13 cellular contexts compared by ENCODE assay signal in genomic region chr14:74275265-74275841, GRCh38. TPM values are rescaled to one million over a fixed set of nuclear protein-coding genes. Genes with fewer than 3 reads are reported as not detected.
A peak's percentile ranks its signal among the peaks of the same experiment; 100 is the strongest.
DNase-seq lines count a peak whose midpoint lies in the region; ATAC-seq, FAIRE-seq and TF ChIP-seq lines count a peak whose summit lies in the region.
"Had no signal": no experiment of that assay in that cellular context is flagged by ENCODE, and none has a peak within 500 bp of the region (broad histone marks: within the 10 kb centered on the region; RNA-seq: fewer than 3 reads in every experiment).

No MANE protein-coding gene starts in this region.

- TF ChIP-seq EP300 in HepG2 (IDR thresholded peaks at IDR 0.05; ENCODE audit: low read depth in 2 of 2, low read length in 2 of 2) (no peak), HepG2 (CRISPR knock-in tag; IDR thresholded peaks at IDR 0.05; ENCODE audit: borderline replicate concordance) (no peak)

- in situ Hi-C loops in HepG2 (cut with HindIII; ENCODE audit: extremely low pct_ligation_motif_present, low pct_unique_long_range_greater_than_20kb) = no loop called here

- DNase-seq in activated naive CD8-positive, alpha-beta T cell treated with anti-CD3 and anti-CD28 coated beads, Interleukin-2, amount 50 U/mL, for 24 hours = peak; percentile 25
- no peak for DNase-seq in HepG2 (ENCODE audit: low spot score)
- no peak for DNase-seq in immature natural killer cell
- no peak for DNase-seq in cortex of kidney (lab: John Stamatoyannopoulos, UW)
- DNase-seq in CD4-positive, alpha-beta memory T cell = no peak
- DNase-seq: NCI-H2081 treated with DMSO at 0.1 percent for 48 hours had no signal

- no peaks in the 10 kb centered on the region for H3F3A ChIP-seq in Loucy (ENCODE audit: low read depth)

- H3K27me3 ChIP-seq in BLaER1 treated with 17β-estradiol and CSF1 and Interleukin-3, amounts not matched to agents 10 nM and 100 nM = no peaks in the 10 kb centered on the region
- H3K27me3 ChIP-seq in Loucy (ENCODE audit: insufficient read depth, low read length, poor library complexity, severe bottlenecking) = no peaks in the 10 kb centered on the region
- 0 out of 5 replicates have a peak, but pooled peaks cover 0 to 4% of the 10 kb centered on the region in 2 experiments for H3K27me3 ChIP-seq in HepG2 (ENCODE audit: control insufficient read depth in 1 of 2, insufficient read depth in 2 of 2, low read length in 2 of 2)
- no peaks in the 10 kb centered on the region for H3K27me3 ChIP-seq in CD4-positive, alpha-beta memory T cell (ENCODE audit: insufficient read depth, low read length)

- H3K9me2 ChIP-seq in Loucy (replicated peaks; ENCODE audit: low read depth, low read length) = no peaks in the 10 kb centered on the region

- BruUV-seq in HepG2 (replicated peaks; lab: Mats Ljungman, UMichigan) = no TSS peak

- intact Hi-C loops in HepG2 (cut with micrococcal nuclease; ENCODE audit: unreplicated experiment) = no loop called here
- intact Hi-C loops in CD4-positive, alpha-beta memory T cell (cut with micrococcal nuclease) = no loop called here

- peaks cover 12% of the 10 kb centered on the region for H3K9me3 Mint-ChIP-seq in activated naive CD8-positive, alpha-beta T cell treated with anti-CD3 and anti-CD28 coated beads, Interleukin-2, amount 50 U/mL, for 24 hours
- H3K9me3 Mint-ChIP-seq in immature natural killer cell = peaks cover 0 to 5% (median under 1%) of the 10 kb centered on the region in 6 donors
- H3K9me3 Mint-ChIP-seq in CD4-positive, alpha-beta memory T cell = peaks cover 2 to 18% (median 7%) of the 10 kb centered on the region in 8 donors

- H3K27me3 Mint-ChIP-seq in activated naive CD8-positive, alpha-beta T cell treated with anti-CD3 and anti-CD28 coated beads, Interleukin-2, amount 50 U/mL, for 24 hours = no peaks in the 10 kb centered on the region
- H3K27me3 Mint-ChIP-seq in immature natural killer cell (ENCODE audit: low read depth in 3 of 3) = peaks cover 1 to 5% (median 4%) of the 10 kb centered on the region in 3 donors
- H3K27me3 Mint-ChIP-seq in CD4-positive, alpha-beta memory T cell = peaks cover 5 to 7% of the 10 kb centered on the region in 2 donors

- no peak overlapping the region for H3K4me3 ChIP-seq in BLaER1 treated with 17β-estradiol and CSF1 and Interleukin-3, amounts not matched to agents 10 nM and 100 nM
- H3K4me3 ChIP-seq in Loucy (ENCODE audit: low read length, poor library complexity, severe bottlenecking) (no peak overlapping the region), HepG2 (replicated peaks in 1 of 3; ENCODE audit: insufficient read depth in 1 of 3, low read depth in 2 of 3, low read length in 3 of 3) (no peak overlapping the region)
- H3K4me3 ChIP-seq in CD4-positive, alpha-beta memory T cell (ENCODE audit: low read length in 2 of 2) = no peak overlapping the region

- H3K9me3 ChIP-seq in BLaER1 treated with 17β-estradiol and CSF1 and Interleukin-3, amounts not matched to agents 10 nM and 100 nM (replicated peaks in 1 of 11) = peaks cover 5 to 15% (median 10%) of the 10 kb centered on the region in 11 experiments; a peak in 16 of 22 replicates
- no peaks in the 10 kb centered on the region for H3K9me3 ChIP-seq in Loucy (ENCODE audit: insufficient read depth, low read depth, low read length)
- H3K9me3 ChIP-seq in HepG2 (ENCODE audit: low read length) = no peaks in the 10 kb centered on the region
- H3K9me3 ChIP-seq in CD4-positive, alpha-beta memory T cell (ENCODE audit: control insufficient read depth in 1 of 2, low read length in 2 of 2) = no peaks in the 10 kb centered on the region

- POLR2A ChIA-PET in HepG2 (lab: Yijun Ruan, JAX) = no interaction called here
- POLR2A ChIA-PET in CD4-positive, alpha-beta memory T cell (lab: Charles Lee; ENCODE audit: partially characterized antibody) = no interaction called here

- peak overlapping the region in 1 of 11 experiments; percentile 17; a peak in 1 of 22 replicates for H3K9ac ChIP-seq in BLaER1 treated with 17β-estradiol and CSF1 and Interleukin-3, amounts not matched to agents 10 nM and 100 nM
- H3K9ac ChIP-seq in Loucy (ENCODE audit: low read depth, low read length, poor library complexity, severe bottlenecking) = no peak overlapping the region
- H3K9ac ChIP-seq in HepG2 (ENCODE audit: insufficient read depth, low read depth, low read length) = no peak overlapping the region

- TF ChIP-seq POLR2A in HepG2 (IDR thresholded peaks at IDR 0.05; ENCODE audit: insufficient read depth in 1 of 2, low read depth in 2 of 2, low read length in 2 of 2) = no peak

- H3K79me2 ChIP-seq in Loucy (ENCODE audit: insufficient read depth, low read length) (no peaks in the 10 kb centered on the region), HepG2 (ENCODE audit: insufficient read depth, low read length) (no peaks in the 10 kb centered on the region)

- H3K27ac Mint-ChIP-seq in activated naive CD8-positive, alpha-beta T cell treated with anti-CD3 and anti-CD28 coated beads, Interleukin-2, amount 50 U/mL, for 24 hours = no peak overlapping the region
- no peak overlapping the region for H3K27ac Mint-ChIP-seq in immature natural killer cell
- H3K27ac Mint-ChIP-seq in CD4-positive, alpha-beta memory T cell = peak overlapping the region in 1 of 7 donors; percentile 30
- H3K27ac Mint-ChIP-seq: activated naive CD8-positive, alpha-beta T cell; nephron had no signal

- peaks cover 0 to 15% (median 6%) of the 10 kb centered on the region in 11 experiments; a peak in 9 of 22 replicates for H3K36me3 ChIP-seq in BLaER1 treated with 17β-estradiol and CSF1 and Interleukin-3, amounts not matched to agents 10 nM and 100 nM
- no peaks in the 10 kb centered on the region for H3K36me3 ChIP-seq in Loucy (ENCODE audit: insufficient read depth, low read length)
- H3K36me3 ChIP-seq in HepG2 (replicated peaks in 1 of 2; ENCODE audit: control insufficient read depth in 1 of 2, insufficient read depth in 2 of 2, low read length in 2 of 2) = no peaks in the 10 kb centered on the region
- no peaks in the 10 kb centered on the region for H3K36me3 ChIP-seq in CD4-positive, alpha-beta memory T cell (ENCODE audit: insufficient read depth, low read length)

- TF ChIP-seq RAD21 in HepG2 (CRISPR knock-in tag; IDR thresholded peaks at IDR 0.05) = no peak

- peak overlapping the region; percentile 49 to 87 (median 63); a peak in 21 of 22 replicates for H3K4me2 ChIP-seq in BLaER1 treated with 17β-estradiol and CSF1 and Interleukin-3, amounts not matched to agents 10 nM and 100 nM
- H3K4me2 ChIP-seq in Loucy (ENCODE audit: low read depth, low read length, poor library complexity, severe bottlenecking) (peak overlapping the region; percentile 38), HepG2 (ENCODE audit: low read depth, low read length) (no peak overlapping the region; the same call in 1 of the 2 replicates)

- peaks cover 20 to 41% (median 31%) of the 10 kb centered on the region in 10 experiments for H3K4me1 ChIP-seq in BLaER1 treated with 17β-estradiol and CSF1 and Interleukin-3, amounts not matched to agents 10 nM and 100 nM
- H3K4me1 ChIP-seq in Loucy (ENCODE audit: insufficient read depth, low read length, poor library complexity, severe bottlenecking) = peaks cover 7% of the 10 kb centered on the region
- H3K4me1 ChIP-seq in HepG2 (ENCODE audit: insufficient read depth, low read length) = peaks cover 5% of the 10 kb centered on the region
- no peaks in the 10 kb centered on the region for H3K4me1 ChIP-seq in CD4-positive, alpha-beta memory T cell (ENCODE audit: insufficient read depth, low read length)

- H3K36me3 Mint-ChIP-seq in activated naive CD8-positive, alpha-beta T cell treated with anti-CD3 and anti-CD28 coated beads, Interleukin-2, amount 50 U/mL, for 24 hours (ENCODE audit: low read depth) = peaks cover 3% of the 10 kb centered on the region
- H3K36me3 Mint-ChIP-seq in immature natural killer cell = peaks cover 0 to 8% (median 0%) of the 10 kb centered on the region in 3 donors
- H3K36me3 Mint-ChIP-seq in CD4-positive, alpha-beta memory T cell = peaks cover 0 to 2% of the 10 kb centered on the region in 2 donors

- no peak for TF ChIP-seq CTCF in Loucy (conservative IDR thresholded peaks at IDR 0.05; ENCODE audit: low read length)
- TF ChIP-seq CTCF in HepG2 (CRISPR knock-in tag; IDR thresholded peaks at IDR 0.05) = no peak

- FAIRE-seq in HepG2 (lab: Jason Lieb, UNC) = no peak

- peak; percentile 69 for ATAC-seq in activated naive CD8-positive, alpha-beta T cell treated with anti-CD3 and anti-CD28 coated beads, Interleukin-2, amount 50 U/mL, for 24 hours
- ATAC-seq in HepG2 (peak; percentile 56), GM19397 (IDR thresholded peaks at IDR 0.05; ENCODE audit: unreplicated experiment) (no peak)

- H2AFZ ChIP-seq in Loucy (ENCODE audit: low read length) = no peak overlapping the region
- no peak overlapping the region for H2AFZ ChIP-seq in HepG2 (ENCODE audit: low read length)

- no peak overlapping the region for H3K4me3 Mint-ChIP-seq in activated naive CD8-positive, alpha-beta T cell treated with anti-CD3 and anti-CD28 coated beads, Interleukin-2, amount 50 U/mL, for 24 hours
- H3K4me3 Mint-ChIP-seq in immature natural killer cell = no peak overlapping the region
- H3K4me3 Mint-ChIP-seq in CD4-positive, alpha-beta memory T cell = no peak overlapping the region
- H3K4me3 Mint-ChIP-seq: activated naive CD8-positive, alpha-beta T cell; nephron had no signal

- CTCF ChIA-PET in HepG2 (lab: Yijun Ruan, JAX; ENCODE audit: low intra/inter-chr PET ratio, low total read pairs) = no interaction called here
- CTCF ChIA-PET in CD4-positive, alpha-beta memory T cell (lab: Charles Lee; ENCODE audit: partially characterized antibody) = no interaction called here

- WGBS in HepG2 (ENCODE audit: low lambda C conversion rate) = 22% methylated on average over 6 of the region's 6 CpGs

- H3K4me1 Mint-ChIP-seq in activated naive CD8-positive, alpha-beta T cell treated with anti-CD3 and anti-CD28 coated beads, Interleukin-2, amount 50 U/mL, for 24 hours = peaks cover 4% of the 10 kb centered on the region
- H3K4me1 Mint-ChIP-seq in immature natural killer cell = no peaks in the 10 kb centered on the region
- no peaks in the 10 kb centered on the region for H3K4me1 Mint-ChIP-seq in CD4-positive, alpha-beta memory T cell
- H3K4me1 Mint-ChIP-seq: nephron had no signal

- no peaks in the 10 kb centered on the region for H4K20me1 ChIP-seq in BLaER1 treated with 17β-estradiol and CSF1 and Interleukin-3, amounts not matched to agents 10 nM and 100 nM
- H4K20me1 ChIP-seq in Loucy (ENCODE audit: insufficient read depth, low read length, poor library complexity, severe bottlenecking) (no peaks in the 10 kb centered on the region), HepG2 (ENCODE audit: insufficient read depth, low read length) (no peaks in the 10 kb centered on the region)

- H3K27ac ChIP-seq in BLaER1 treated with 17β-estradiol and CSF1 and Interleukin-3, amounts not matched to agents 10 nM and 100 nM = peak overlapping the region in 6 of 11 experiments; percentile 16 to 40 (median 35); a peak in 7 of 22 replicates
- H3K27ac ChIP-seq in HepG2 (ENCODE audit: extremely low read length, insufficient read depth, low read length) = no peak overlapping the region
- no peak overlapping the region for H3K27ac ChIP-seq in CD4-positive, alpha-beta memory T cell (ENCODE audit: low read depth, low read length)
- H3K27ac ChIP-seq: VCaP had no signal

RNA-seq across cellular contexts. Expression of gene ABCD4, which starts 27.4 kb away (rescaled TPM):
- total RNA-seq in HepG2 (2016; rRNA removed; fragmentation: Illumina TruSeq; extraction: Trizol) = 20.4 and 47.5 TPM in 2 replicates
- total RNA-seq in HepG2 (2016; cell fraction: cytosol; rRNA removed; fragmentation: Illumina TruSeq; extraction: Trizol; ENCODE audit: low read depth) = 28.8 and 29.9 TPM in 2 replicates
- 18.8 and 49.0 TPM in 2 replicates for total RNA-seq in HepG2 (2016; cell fraction: insoluble cytoplasmic fraction; rRNA removed; fragmentation: Illumina TruSeq; extraction: Trizol)
- total RNA-seq in HepG2 (2016; cell fraction: membrane; rRNA removed; fragmentation: Illumina TruSeq; extraction: Trizol) = 37.8 and 42.0 TPM in 2 replicates
- 64.6 and 79.8 TPM in 2 replicates for total RNA-seq in HepG2 (2016; cell fraction: nucleus; rRNA removed; fragmentation: Illumina TruSeq; extraction: Trizol)
- polyA plus RNA-seq in HepG2 (2011; rRNA removed) (50.5 and 54.8 TPM in 2 replicates), immature natural killer cell (10 to 100 TPM; 26.3 to 34.6 (median 31.9) TPM)
- polyA plus RNA-seq in HepG2 (2011; cell fraction: cytosol; rRNA removed) = 23.5 and 24.1 TPM in 2 replicates
- polyA plus RNA-seq in HepG2 (2011; cell fraction: nucleus; rRNA removed) = 367 and 381 TPM in 2 replicates
- 59.8 and 65.6 TPM in 2 replicates for polyA plus RNA-seq in HepG2 (2012)
- polyA plus RNA-seq in HepG2 (2016; cell fraction: cytosol; fragmentation: Illumina TruSeq; extraction: Trizol; ENCODE audit: low read depth) = 15.6 and 18.9 TPM in 2 replicates
- 17.4 and 22.9 TPM in 2 replicates for polyA plus RNA-seq in HepG2 (2016; cell fraction: insoluble cytoplasmic fraction; fragmentation: Illumina TruSeq; extraction: Trizol; ENCODE audit: low read depth)
- polyA plus RNA-seq in HepG2 (2016; cell fraction: membrane; fragmentation: Illumina TruSeq; extraction: Trizol; ENCODE audit: low read depth) = 25.5 and 30.1 TPM in 2 replicates
- 170 and 201 TPM in 2 replicates for polyA plus RNA-seq in HepG2 (2016; cell fraction: nucleus; fragmentation: Illumina TruSeq; extraction: Trizol; ENCODE audit: insufficient read depth, low read depth)
- polyA minus RNA-seq in HepG2 (2011; rRNA and poly(A)+ RNA removed; ENCODE audit: low replicate concordance) = 46.5 and 77.5 TPM in 2 replicates
- 7.6 and 8.8 TPM in 2 replicates for polyA minus RNA-seq in HepG2 (2011; cell fraction: cytosol; rRNA and poly(A)+ RNA removed)
- polyA minus RNA-seq in HepG2 (2011; cell fraction: nucleus; rRNA and poly(A)+ RNA removed) = 135 and 152 TPM in 2 replicates
- total RNA-seq in CD4-positive, alpha-beta memory T cell = 100 to 1,000 TPM in 1 of 2 experiments, 10 to 100 TPM in 1; 98.3 to 102 TPM
- 10 to 100 TPM; 24.8 to 27.9 TPM for polyA plus RNA-seq in CD4-positive, alpha-beta memory T cell

RNA-seq across cellular contexts. Expression of gene VSX2, which starts 36.1 kb away (rescaled TPM):
- total RNA-seq in HepG2 (2016; rRNA removed; fragmentation: Illumina TruSeq; extraction: Trizol) = not detected in 2 replicates
- not detected in 2 replicates for total RNA-seq in HepG2 (2016; cell fraction: cytosol; rRNA removed; fragmentation: Illumina TruSeq; extraction: Trizol; ENCODE audit: low read depth)
- not detected in 2 replicates for total RNA-seq in HepG2 (2016; cell fraction: insoluble cytoplasmic fraction; rRNA removed; fragmentation: Illumina TruSeq; extraction: Trizol)
- not detected in 2 replicates for total RNA-seq in HepG2 (2016; cell fraction: membrane; rRNA removed; fragmentation: Illumina TruSeq; extraction: Trizol)
- total RNA-seq in HepG2 (2016; cell fraction: nucleus; rRNA removed; fragmentation: Illumina TruSeq; extraction: Trizol) = not detected in 2 replicates
- polyA plus RNA-seq in HepG2 (2011; rRNA removed) = 0.03 and 0.05 TPM in 2 replicates
- polyA plus RNA-seq in HepG2 (2011; cell fraction: cytosol; rRNA removed) = 0.01 and 0.03 TPM in 2 replicates
- polyA plus RNA-seq in HepG2 (2011; cell fraction: nucleus; rRNA removed) = not detected in 2 replicates
- not detected in 2 replicates for polyA plus RNA-seq in HepG2 (2012)
- polyA plus RNA-seq in HepG2 (2016; cell fraction: cytosol; fragmentation: Illumina TruSeq; extraction: Trizol; ENCODE audit: low read depth) = not detected in 2 replicates
- polyA plus RNA-seq in HepG2 (2016; cell fraction: insoluble cytoplasmic fraction; fragmentation: Illumina TruSeq; extraction: Trizol; ENCODE audit: low read depth) = not detected in 2 replicates
- polyA plus RNA-seq in HepG2 (2016; cell fraction: membrane; fragmentation: Illumina TruSeq; extraction: Trizol; ENCODE audit: low read depth) = not detected in 2 replicates
- polyA plus RNA-seq in HepG2 (2016; cell fraction: nucleus; fragmentation: Illumina TruSeq; extraction: Trizol; ENCODE audit: insufficient read depth, low read depth) = not detected in 2 replicates
- not detected in 2 replicates for polyA minus RNA-seq in HepG2 (2011; rRNA and poly(A)+ RNA removed; ENCODE audit: low replicate concordance)
- polyA minus RNA-seq in HepG2 (2011; cell fraction: cytosol; rRNA and poly(A)+ RNA removed) = not detected in 2 replicates
- not detected in 2 replicates for polyA minus RNA-seq in HepG2 (2011; cell fraction: nucleus; rRNA and poly(A)+ RNA removed)
- not detected for polyA plus RNA-seq in immature natural killer cell
- total RNA-seq in CD4-positive, alpha-beta memory T cell = not detected
- not detected for polyA plus RNA-seq in CD4-positive, alpha-beta memory T cell
- total RNA-seq: glomerular endothelial cell had no signal

Comparison
In these comparisons a context has a peak if more than half of its experiments do, and no peak if none do; other contexts are left out.
1. H3K27ac ChIP-seq: peak in BLaER1 treated with 17β-estradiol and CSF1 and Interleukin-3, amounts not matched to agents 10 nM and 100 nM (6 of 11); none in HepG2 (single experiment) and CD4-positive, alpha-beta memory T cell (single experiment).